In genomic region chrX:30819080-30819479, GRCh38 we compare ENCODE assay signal across 19 cellular contexts.
DNase-seq lines count a peak whose midpoint lies in the region; ATAC-seq, FAIRE-seq and TF ChIP-seq lines count a peak whose summit lies in the region.
"Had no signal": no experiment of that assay in that cellular context is flagged by ENCODE, and none has a peak within 500 bp of the region (broad histone marks: within the 10 kb centered on the region; RNA-seq: fewer than 3 reads in every experiment).

No MANE protein-coding gene starts in this region.

- CTCF ChIA-PET in OCI-LY7 (lab: Charles Lee; ENCODE audit: unreplicated experiment) = no interaction called here

- peak; percentile 29 for ATAC-seq in GM18858 (IDR thresholded peaks at IDR 0.05; ENCODE audit: unreplicated experiment)
- ATAC-seq in activated T-helper 17 cell treated with anti-CD3 and anti-CD28 coated beads, Interleukin-2, amount 50 U/mL, for 72 hours (replicated peaks) = no peak
- ATAC-seq in HG02642 (IDR thresholded peaks at IDR 0.05; ENCODE audit: poor library complexity, unreplicated experiment) = no peak
- ATAC-seq: CD8-positive, alpha-beta T cell had no signal

- H3K4me1 ChIP-seq in OCI-LY7 (ENCODE audit: insufficient read depth, low read length, poor library complexity, severe bottlenecking) = peaks cover 30% of the 10 kb centered on the region

- H3K27me3 Mint-ChIP-seq in dendritic cell treated with granulocyte-macrophage colony-stimulating factor and Interleukin-4, amounts not matched to agents 40 ng/mL and 50 ng/mL, for 4 days = no peaks in the 10 kb centered on the region
- no peaks in the 10 kb centered on the region for H3K27me3 Mint-ChIP-seq in activated T-helper 17 cell treated with anti-CD3 and anti-CD28 coated beads, Interleukin-2, amount 50 U/mL, for 72 hours
- H3K27me3 Mint-ChIP-seq: B cell had no signal

- no peak overlapping the region for H3K4me3 Mint-ChIP-seq in dendritic cell treated with granulocyte-macrophage colony-stimulating factor and Interleukin-4, amounts not matched to agents 40 ng/mL and 50 ng/mL, for 4 days
- H3K4me3 Mint-ChIP-seq in activated T-helper 17 cell treated with anti-CD3 and anti-CD28 coated beads, Interleukin-2, amount 50 U/mL, for 72 hours = no peak overlapping the region
- H3K4me3 Mint-ChIP-seq: B cell; CD8-positive, alpha-beta T cell had no signal

- no peaks in the 10 kb centered on the region for H3K79me2 ChIP-seq in OCI-LY7 (ENCODE audit: insufficient read depth, low read depth, low read length)

- POLR2A ChIA-PET in OCI-LY7 (lab: Charles Lee) = no interaction called here

- no peak for TF ChIP-seq CTCF in OCI-LY7 (conservative IDR thresholded peaks at IDR 0.05; ENCODE audit: low read length)

- no peaks in the 10 kb centered on the region for H3K9me3 Mint-ChIP-seq in dendritic cell treated with granulocyte-macrophage colony-stimulating factor and Interleukin-4, amounts not matched to agents 40 ng/mL and 50 ng/mL, for 4 days
- H3K9me3 Mint-ChIP-seq in activated T-helper 17 cell treated with anti-CD3 and anti-CD28 coated beads, Interleukin-2, amount 50 U/mL, for 72 hours = no peaks in the 10 kb centered on the region
- H3K9me3 Mint-ChIP-seq: CD8-positive, alpha-beta T cell had no signal

- H3K36me3 ChIP-seq in OCI-LY7 (ENCODE audit: insufficient read depth, low read length) = no peaks in the 10 kb centered on the region
- H3K36me3 ChIP-seq: BLaER1 treated with 17β-estradiol and CSF1 and Interleukin-3, amounts not matched to agents 10 nM and 100 nM; HAP-1 had no signal

- H3K27ac ChIP-seq in OCI-LY7 (ENCODE audit: low read depth, low read length, poor library complexity, severe bottlenecking) = no peak overlapping the region
- H3K27ac ChIP-seq: BLaER1 treated with 17β-estradiol and CSF1 and Interleukin-3, amounts not matched to agents 10 nM and 100 nM; HL-60; KMS-11 had no signal

- H3K4me1 Mint-ChIP-seq in dendritic cell treated with granulocyte-macrophage colony-stimulating factor and Interleukin-4, amounts not matched to agents 40 ng/mL and 50 ng/mL, for 4 days (ENCODE audit: low read depth) = peaks cover 27% of the 10 kb centered on the region
- no peaks in the 10 kb centered on the region for H3K4me1 Mint-ChIP-seq in activated T-helper 17 cell treated with anti-CD3 and anti-CD28 coated beads, Interleukin-2, amount 50 U/mL, for 72 hours

- no peaks in the 10 kb centered on the region for H3K9me2 ChIP-seq in OCI-LY7 (ENCODE audit: insufficient read depth, low read length)

- H3K27ac Mint-ChIP-seq in dendritic cell treated with granulocyte-macrophage colony-stimulating factor and Interleukin-4, amounts not matched to agents 40 ng/mL and 50 ng/mL, for 4 days = peak overlapping the region; percentile 43
- no peak overlapping the region for H3K27ac Mint-ChIP-seq in activated T-helper 17 cell treated with anti-CD3 and anti-CD28 coated beads, Interleukin-2, amount 50 U/mL, for 72 hours
- H3K27ac Mint-ChIP-seq: B cell; CD8-positive, alpha-beta T cell had no signal

- peak overlapping the region; percentile 29; the same call in 1 of the 2 replicates for H3K4me2 ChIP-seq in OCI-LY7 (ENCODE audit: low read length)
- H3K4me2 ChIP-seq: KMS-11 had no signal

- H3K4me3 ChIP-seq in OCI-LY7 (ENCODE audit: low read depth, low read length, poor library complexity, severe bottlenecking) = no peak overlapping the region
- H3K4me3 ChIP-seq: BLaER1 treated with 17β-estradiol and CSF1 and Interleukin-3, amounts not matched to agents 10 nM and 100 nM; HAP-1 had no signal

- peak; percentile 13 for FAIRE-seq in GM12891 (lab: Jason Lieb, UNC)
- FAIRE-seq: G401.6 had no signal

- H3K36me3 Mint-ChIP-seq in dendritic cell treated with granulocyte-macrophage colony-stimulating factor and Interleukin-4, amounts not matched to agents 40 ng/mL and 50 ng/mL, for 4 days (ENCODE audit: low read depth) = no peaks in the 10 kb centered on the region
- no peaks in the 10 kb centered on the region for H3K36me3 Mint-ChIP-seq in activated T-helper 17 cell treated with anti-CD3 and anti-CD28 coated beads, Interleukin-2, amount 50 U/mL, for 72 hours (ENCODE audit: low read depth)
- H3K36me3 Mint-ChIP-seq: CD8-positive, alpha-beta T cell had no signal

- no peaks in the 10 kb centered on the region; the same call in 1 of the 2 replicates for H3K9me3 ChIP-seq in OCI-LY7 (ENCODE audit: low read length)
- H3K9me3 ChIP-seq: BLaER1 treated with 17β-estradiol and CSF1 and Interleukin-3, amounts not matched to agents 10 nM and 100 nM; HAP-1 had no signal

- no peak for DNase-seq in GM12891 (ENCODE audit: insufficient read length, low spot score)
- DNase-seq in OCI-LY7 (ENCODE audit: low spot score) = no peak
- DNase-seq in MV-4-11 (lab: John Stamatoyannopoulos, UW) = no peak
- no peak for DNase-seq in NCI-H774 (lab: John Stamatoyannopoulos, UW)
- DNase-seq: 8988T; Calu3; CD8-positive, alpha-beta T cell; DMS53; DND-41 had no signal

- no TSS peak for BruUV-seq in OCI-LY7 (replicated peaks; lab: Mats Ljungman, UMichigan)

- intact Hi-C loops in OCI-LY7 (cut with micrococcal nuclease; ENCODE audit: unreplicated experiment) = loop anchor here (10.0 kb wide), 1 partner anchor 164 kb away; the partner anchor contains the start of gene GK
- intact Hi-C loops in dendritic cell treated with granulocyte-macrophage colony-stimulating factor and Interleukin-4, amounts not matched to agents 40 ng/mL and 50 ng/mL, for 4 days (cut with micrococcal nuclease) = no loop called here

- no peaks in the 10 kb centered on the region for H4K20me1 ChIP-seq in OCI-LY7 (ENCODE audit: insufficient read depth, low read length)
- H4K20me1 ChIP-seq: BLaER1 treated with 17β-estradiol and CSF1 and Interleukin-3, amounts not matched to agents 10 nM and 100 nM had no signal

- H2AFZ ChIP-seq in OCI-LY7 (ENCODE audit: low read length) = peak overlapping the region; percentile 44; the same call in 1 of the 2 replicates

- no peak for TF ChIP-seq POLR2A in GM12891 (IDR thresholded peaks at IDR 0.05; ENCODE audit: low read depth, low read length)

TF ChIP-seq in GM12891, 5 proteins besides CTCF, POLR2A, EP300 and RAD21:
- TF ChIP-seq PAX5 (IDR thresholded peaks at IDR 0.05; ENCODE audit: insufficient read depth, low read length, severe bottlenecking) (no peak), TAF1 (IDR thresholded peaks at IDR 0.05; ENCODE audit: low read depth, low read length) (no peak), SPI1 (IDR thresholded peaks at IDR 0.05; ENCODE audit: low read depth, low read length) (no peak)
